Comparison of ENCODE assay signal across 35 cellular contexts in the genomic region with DNA sequence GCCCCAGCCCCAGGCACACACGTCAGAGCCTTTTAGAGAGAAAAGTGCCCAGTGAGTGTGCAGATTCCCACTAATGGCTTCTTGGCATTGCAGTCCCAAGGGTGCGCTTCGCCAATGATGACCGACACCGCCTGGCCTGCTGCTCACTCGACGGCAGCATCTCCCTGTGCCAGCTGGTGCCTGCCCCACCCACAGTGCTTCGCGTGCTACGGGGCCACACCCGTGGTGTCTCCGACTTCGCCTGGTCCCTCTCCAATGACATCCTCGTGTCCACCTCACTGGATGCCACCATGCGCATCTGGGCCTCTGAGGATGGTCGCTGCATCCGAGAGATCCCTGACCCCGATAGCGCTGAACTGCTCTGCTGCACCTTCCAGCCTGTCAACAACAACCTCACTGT.
"Had no signal": no experiment of that assay in that cellular context is flagged by ENCODE, and none has a peak within 500 bp of the region (broad histone marks: within the 10 kb centered on the region; RNA-seq: fewer than 3 reads in every experiment).

No MANE protein-coding gene starts in this region.

- DNase-seq: Karpas-422, Kasumi-1, KG1, MG63, MM.1S, MV-4-11, NCI-H1048, NCI-H1092, NCI-H1092 treated with DMSO at 0.1 percent for 48 hours, NCI-H1105, NCI-H1105 treated with DMSO at 0.1 percent for 48 hours, NCI-H1417, NCI-H1417 treated with DMSO at 0.1 percent for 48 hours, NCI-H1436, NCI-H1436 treated with DMSO at 0.1 percent for 48 hours, NCI-H146, NCI-H1694, NCI-H1694 treated with DMSO at 0.1 percent for 48 hours, NCI-H187, NCI-H187 treated with DMSO at 0.1 percent for 48 hours, NCI-H1930, NCI-H2029, NCI-H2029 treated with DMSO at 0.1 percent for 48 hours, NCI-H2081, NCI-H2081 treated with DMSO at 0.1 percent for 48 hours, NCI-H2107, NCI-H2171, NCI-H2171 treated with DMSO at 0.1 percent for 48 hours, NCI-H2227 treated with DMSO at 0.1 percent for 48 hours, NCI-H345, NCI-H446, NCI-H446 treated with DMSO at 0.1 percent for 48 hours, NCI-H510A, NCI-H510A treated with DMSO at 0.1 percent for 48 hours had no signal

- H3K4me2 ChIP-seq: KMS-11 had no signal

- H3K4me3 ChIP-seq: MG63 had no signal

- H3K27me3 ChIP-seq: MG63 had no signal

- H3K9me3 ChIP-seq: MG63 had no signal

- H3K9ac ChIP-seq: KMS-11 had no signal

- H3K27ac ChIP-seq: KMS-11 had no signal
